In the genomic region with DNA sequence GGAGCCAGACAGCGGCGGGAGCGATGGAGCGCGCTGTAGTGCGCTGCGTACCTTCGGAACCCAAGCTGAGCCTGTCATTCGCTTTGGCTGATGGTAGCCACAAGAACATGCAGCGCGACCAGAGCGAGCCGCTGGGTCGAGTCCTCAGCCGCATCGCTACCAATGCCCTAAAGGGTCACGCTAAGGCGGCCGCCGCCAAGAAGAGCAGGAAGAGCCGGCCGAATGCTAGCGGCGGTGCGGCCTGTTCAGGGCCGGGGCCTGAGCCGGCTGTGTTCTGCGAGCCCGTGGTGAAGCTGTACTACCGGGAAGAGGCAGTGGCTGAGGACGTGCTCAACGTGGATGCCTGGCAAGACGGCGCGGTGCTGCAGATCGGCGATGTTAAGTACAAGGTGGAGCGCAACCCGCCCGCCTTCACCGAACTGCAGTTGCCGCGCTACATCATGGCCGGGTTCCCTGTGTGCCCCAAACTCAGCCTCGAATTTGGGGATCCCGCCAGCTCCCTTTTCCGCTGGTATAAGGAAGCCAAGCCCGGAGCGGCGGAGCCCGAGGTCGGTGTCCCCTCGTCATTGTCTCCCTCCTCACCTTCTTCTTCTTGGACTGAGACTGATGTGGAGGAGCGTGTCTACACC, we compare ENCODE assay signal across 8 cellular contexts. TPM values are rescaled to one million over a fixed set of nuclear protein-coding genes. Genes with fewer than 3 reads are reported as not detected.
A peak's percentile ranks its signal among the peaks of the same experiment; 100 is the strongest.
DNase-seq lines count a peak whose midpoint lies in the region; ATAC-seq, FAIRE-seq and TF ChIP-seq lines count a peak whose summit lies in the region.

No MANE protein-coding gene starts in this region.

- CTCF ChIA-PET in Calu3 (lab: Charles Lee), result interaction anchor here (0.5 to 1.5 kb wide), 3 partner anchors 92 to 376 kb away, joined by 3 read pairs; no protein-coding TSS in a partner anchor
- CTCF ChIA-PET in activated CD4-positive, alpha-beta T cell treated with anti-CD3 and anti-CD28 coated beads, Interleukin-2, amount 10 ng/mL, durations not matched to agents 7 days and 5 days (lab: Charles Lee), result interaction anchor here (0.5 to 1.9 kb wide), 6 partner anchors 10 to 677 kb away, joined by 3 to 5 read pairs (median 4); partner anchors contain the start of gene ARF4

- ATAC-seq in GM19467 (IDR thresholded peaks at IDR 0.05; ENCODE audit: unreplicated experiment) (peak; percentile 19), HG03520 (IDR thresholded peaks at IDR 0.05; ENCODE audit: unreplicated experiment) (peak; percentile 37)
- ATAC-seq in natural killer cell treated with Interleukin-12 subunit alpha and Interleukin-12 subunit beta and Interleukin-15 and Interleukin-18, amount 100 ng/mL, for 72 hours, result peak; percentile 56 to 65

- no peaks in the 10 kb centered on the region for H3K9me3 Mint-ChIP-seq in Calu3 (ENCODE audit: low read depth, unreplicated experiment)
- no peaks in the 10 kb centered on the region for H3K9me3 Mint-ChIP-seq in activated CD4-positive, alpha-beta T cell treated with anti-CD3 and anti-CD28 coated beads, Interleukin-2, amount 10 ng/mL, durations not matched to agents 7 days and 5 days
- H3K9me3 Mint-ChIP-seq in natural killer cell treated with Interleukin-12 subunit alpha and Interleukin-12 subunit beta and Interleukin-15 and Interleukin-18, amount 100 ng/mL, for 72 hours, result no peaks in the 10 kb centered on the region

- no peaks in the 10 kb centered on the region for H3K27me3 Mint-ChIP-seq in Calu3 (ENCODE audit: unreplicated experiment)
- no peaks in the 10 kb centered on the region for H3K27me3 Mint-ChIP-seq in activated CD4-positive, alpha-beta T cell treated with anti-CD3 and anti-CD28 coated beads, Interleukin-2, amount 10 ng/mL, durations not matched to agents 7 days and 5 days
- H3K27me3 Mint-ChIP-seq in natural killer cell treated with Interleukin-12 subunit alpha and Interleukin-12 subunit beta and Interleukin-15 and Interleukin-18, amount 100 ng/mL, for 72 hours, result no peaks in the 10 kb centered on the region

- BruUV-seq in Calu3 (replicated peaks; lab: Mats Ljungman, UMichigan), result no TSS peak

- FAIRE-seq in urothelium cell line (lab: Jason Lieb, UNC), result no peak

- peak overlapping the region; percentile 95 for H3K27ac Mint-ChIP-seq in Calu3 (ENCODE audit: unreplicated experiment)
- H3K27ac Mint-ChIP-seq in activated CD4-positive, alpha-beta T cell treated with anti-CD3 and anti-CD28 coated beads, Interleukin-2, amount 10 ng/mL, durations not matched to agents 7 days and 5 days, result peak overlapping the region; percentile 99
- H3K27ac Mint-ChIP-seq in natural killer cell treated with Interleukin-12 subunit alpha and Interleukin-12 subunit beta and Interleukin-15 and Interleukin-18, amount 100 ng/mL, for 72 hours, result peak overlapping the region; percentile 96 to 97

- peaks cover 31% of the 10 kb centered on the region for H3K36me3 Mint-ChIP-seq in Calu3 (ENCODE audit: insufficient read depth, unreplicated experiment)
- peaks cover 36% of the 10 kb centered on the region for H3K36me3 Mint-ChIP-seq in activated CD4-positive, alpha-beta T cell treated with anti-CD3 and anti-CD28 coated beads, Interleukin-2, amount 10 ng/mL, durations not matched to agents 7 days and 5 days (ENCODE audit: low read depth)
- H3K36me3 Mint-ChIP-seq in natural killer cell treated with Interleukin-12 subunit alpha and Interleukin-12 subunit beta and Interleukin-15 and Interleukin-18, amount 100 ng/mL, for 72 hours, result peaks cover 12% of the 10 kb centered on the region

- peak overlapping the region; percentile 58 for H3K4me3 Mint-ChIP-seq in Calu3 (ENCODE audit: low read depth, unreplicated experiment)
- H3K4me3 Mint-ChIP-seq in activated CD4-positive, alpha-beta T cell treated with anti-CD3 and anti-CD28 coated beads, Interleukin-2, amount 10 ng/mL, durations not matched to agents 7 days and 5 days, result peak overlapping the region; percentile 87
- peak overlapping the region; percentile 88 for H3K4me3 Mint-ChIP-seq in natural killer cell treated with Interleukin-12 subunit alpha and Interleukin-12 subunit beta and Interleukin-15 and Interleukin-18, amount 100 ng/mL, for 72 hours

- no peaks in the 10 kb centered on the region for H3K4me1 Mint-ChIP-seq in Calu3 (ENCODE audit: low read depth, unreplicated experiment)
- H3K4me1 Mint-ChIP-seq in activated CD4-positive, alpha-beta T cell treated with anti-CD3 and anti-CD28 coated beads, Interleukin-2, amount 10 ng/mL, durations not matched to agents 7 days and 5 days, result peaks cover 44% of the 10 kb centered on the region
- peaks cover 29 to 37% of the 10 kb centered on the region in 2 donors for H3K4me1 Mint-ChIP-seq in natural killer cell treated with Interleukin-12 subunit alpha and Interleukin-12 subunit beta and Interleukin-15 and Interleukin-18, amount 100 ng/mL, for 72 hours (ENCODE audit: low read depth in 2 of 2)

- POLR2A ChIA-PET in activated CD4-positive, alpha-beta T cell treated with anti-CD3 and anti-CD28 coated beads, Interleukin-2, amount 10 ng/mL, durations not matched to agents 7 days and 5 days (lab: Charles Lee), result interaction anchor here (0.7 kb wide), 1 partner anchor 19 kb away, joined by 3 read pairs; no protein-coding TSS in a partner anchor

- TF ChIP-seq POLR2A in erythroblast (IDR thresholded peaks at IDR 0.05; ENCODE audit: low read length), result peak; percentile 77

- DNase-seq in Calu3 (peak; percentile 11), erythroblast (lab: John Stamatoyannopoulos, UW) (peak; percentile 76 to 80), urothelium cell line (ENCODE audit: low spot score) (peak; percentile 20), HK-2 (ENCODE audit: unreplicated experiment) (no peak)
- DNase-seq in activated CD4-positive, alpha-beta T cell treated with anti-CD3 and anti-CD28 coated beads, Interleukin-2, amount 10 ng/mL, durations not matched to agents 7 days and 5 days, result peak; percentile 42
- DNase-seq in natural killer cell treated with Interleukin-12 subunit alpha and Interleukin-12 subunit beta and Interleukin-15 and Interleukin-18, amount 100 ng/mL, for 72 hours (ENCODE audit: low spot score), result peak; percentile 64

- no peak for TF ChIP-seq CTCF in Calu3 (IDR thresholded peaks at IDR 0.05; ENCODE audit: unreplicated experiment)

- intact Hi-C loops in Calu3 (cut with micrococcal nuclease; ENCODE audit: unreplicated experiment), result loop anchor here (2.0 to 10.0 kb wide), 2 partner anchors 92 to 160 kb away; no protein-coding TSS in a partner anchor

RNA-seq across cellular contexts. Expression of gene PDE12, which starts 0.5 kb away (rescaled TPM):
- 27.4 and 32.4 TPM in 2 replicates for total RNA-seq in Calu3 (2022)
- 10 to 100 TPM; 24.5 to 26.8 TPM for total RNA-seq in activated CD4-positive, alpha-beta T cell treated with anti-CD3 and anti-CD28 coated beads, Interleukin-2, amount 10 ng/mL, durations not matched to agents 7 days and 5 days
- 10 to 100 TPM; 29.5 to 30.0 TPM for total RNA-seq in natural killer cell treated with Interleukin-12 subunit alpha and Interleukin-12 subunit beta and Interleukin-15 and Interleukin-18, amount 100 ng/mL, for 72 hours

RNA-seq across cellular contexts. Expression of gene DNAH12, which starts 12.4 kb away (rescaled TPM):
- total RNA-seq in Calu3 (2022), result 0.92 and 1.6 TPM in 2 replicates
- under 1 TPM; 0.06 to 0.10 TPM for total RNA-seq in activated CD4-positive, alpha-beta T cell treated with anti-CD3 and anti-CD28 coated beads, Interleukin-2, amount 10 ng/mL, durations not matched to agents 7 days and 5 days
- total RNA-seq in natural killer cell treated with Interleukin-12 subunit alpha and Interleukin-12 subunit beta and Interleukin-15 and Interleukin-18, amount 100 ng/mL, for 72 hours, result under 1 TPM; 0.05 to 0.33 TPM

RNA-seq across cellular contexts. Expression of gene ARF4, which starts 40.6 kb away (rescaled TPM):
- 160 and 164 TPM in 2 replicates for total RNA-seq in Calu3 (2022)
- total RNA-seq in activated CD4-positive, alpha-beta T cell treated with anti-CD3 and anti-CD28 coated beads, Interleukin-2, amount 10 ng/mL, durations not matched to agents 7 days and 5 days, result 10 to 100 TPM; 42.3 to 50.3 TPM
- 100 to 1,000 TPM in 1 of 2 donors, 10 to 100 TPM in 1; 92.7 to 112 TPM for total RNA-seq in natural killer cell treated with Interleukin-12 subunit alpha and Interleukin-12 subunit beta and Interleukin-15 and Interleukin-18, amount 100 ng/mL, for 72 hours
